In the genomic region with DNA sequence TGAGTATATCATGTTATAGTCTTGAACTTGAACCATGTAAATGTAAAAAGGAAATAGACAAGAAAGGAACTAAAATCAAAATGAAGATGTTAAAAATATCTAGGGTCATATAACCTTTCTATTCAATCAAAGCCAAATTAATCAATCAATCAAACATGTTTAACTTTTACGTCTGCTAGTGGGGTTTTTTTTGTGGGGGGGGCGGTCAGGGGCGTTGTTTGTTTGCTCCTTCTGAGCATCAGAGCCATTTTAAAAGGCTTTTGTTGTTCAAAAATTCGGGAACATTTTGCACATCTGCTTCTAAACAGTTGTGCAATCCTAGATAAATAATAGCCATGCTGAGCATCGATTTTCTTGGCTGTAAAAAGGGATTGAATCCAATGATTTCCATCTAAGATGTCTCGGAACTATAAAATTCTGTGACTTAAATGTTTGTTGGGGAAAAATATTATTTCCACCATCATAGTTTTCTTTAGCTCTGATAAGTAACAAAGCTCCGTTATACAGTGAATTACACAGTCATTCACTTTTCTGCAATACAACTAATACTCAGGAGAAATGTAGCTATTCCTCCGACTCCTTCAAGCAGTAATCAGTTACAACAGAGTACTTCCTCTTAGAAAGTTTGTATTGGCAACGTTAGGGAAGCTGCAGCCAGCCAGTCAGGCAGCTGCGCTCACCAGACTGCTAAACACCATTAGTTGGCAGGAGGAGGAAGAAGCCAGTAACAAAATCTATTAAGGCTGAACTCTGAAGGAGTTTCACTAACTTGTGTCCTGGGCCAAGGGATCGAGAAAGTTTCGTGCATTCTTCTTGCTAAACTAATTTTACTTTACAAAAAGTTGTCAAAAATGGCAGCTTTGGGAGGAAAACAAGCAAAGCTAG, we compare ENCODE assay signal across 8 cellular contexts. TPM values are rescaled to one million over a fixed set of nuclear protein-coding genes. Genes with fewer than 3 reads are reported as not detected.
DNase-seq lines count a peak whose midpoint lies in the region; ATAC-seq and TF ChIP-seq lines count a peak whose summit lies in the region.

No MANE protein-coding gene starts in this region.

- H3K4me1 ChIP-seq in HUES64 (ENCODE audit: insufficient read depth, low read length) (peaks cover 38% of the 10 kb centered on the region), left ventricle myocardium inferior (peaks cover 47% of the 10 kb centered on the region), psoas muscle (peaks cover 13% of the 10 kb centered on the region)

- H3K36me3 Mint-ChIP-seq in activated naive CD8-positive, alpha-beta T cell treated with anti-CD3 and anti-CD28 coated beads for 36 hours, result no peaks in the 10 kb centered on the region

- H3K36me3 ChIP-seq in HUES64 (ENCODE audit: insufficient read depth, low read length), result no peaks in the 10 kb centered on the region
- H3K36me3 ChIP-seq in left ventricle myocardium inferior, result no peaks in the 10 kb centered on the region
- H3K36me3 ChIP-seq in psoas muscle (ENCODE audit: insufficient read depth in 1 of 2, low read depth in 1 of 2), result no peaks in the 10 kb centered on the region

- no peak overlapping the region for H3K27ac ChIP-seq in HUES64 (ENCODE audit: low read depth, low read length)
- peak overlapping the region; percentile 90 for H3K27ac ChIP-seq in left ventricle myocardium inferior (replicated peaks)
- peak overlapping the region; percentile 79 for H3K27ac ChIP-seq in psoas muscle

- H3K27ac Mint-ChIP-seq in activated naive CD8-positive, alpha-beta T cell treated with anti-CD3 and anti-CD28 coated beads for 36 hours, result no peak overlapping the region

- H3K27me3 Mint-ChIP-seq in activated naive CD8-positive, alpha-beta T cell treated with anti-CD3 and anti-CD28 coated beads for 36 hours, result no peaks in the 10 kb centered on the region

- H3K4me1 Mint-ChIP-seq in activated naive CD8-positive, alpha-beta T cell treated with anti-CD3 and anti-CD28 coated beads for 36 hours, result peaks cover 31% of the 10 kb centered on the region

- intact Hi-C loops in left ventricle myocardium inferior (cut with micrococcal nuclease), result no loop called here
- intact Hi-C loops in psoas muscle (cut with DNase I), result no loop called here

- H3K9me3 ChIP-seq in HUES64 (ENCODE audit: insufficient read depth, low read depth, low read length), result no peaks in the 10 kb centered on the region
- no peaks in the 10 kb centered on the region for H3K9me3 ChIP-seq in left ventricle myocardium inferior (replicated peaks)
- H3K9me3 ChIP-seq in psoas muscle, result no peaks in the 10 kb centered on the region

- peak in 3 of 4 donors; percentile 25 to 49 (median 27) for ATAC-seq in psoas muscle
- no peak for ATAC-seq in HG03460 (IDR thresholded peaks at IDR 0.05; ENCODE audit: unreplicated experiment)

- WGBS in HUES64, result 87% methylated on average over 12 of the region's 12 CpGs
- WGBS in psoas muscle, 3 donors, result 5 to 10% (median 7%) methylated on average over 12 of the region's 12 CpGs

- peak overlapping the region; percentile 62; the same call in 1 of the 2 replicates for H3K4me3 ChIP-seq in HUES64 (ENCODE audit: low read length)
- peak overlapping the region; percentile 86 for H3K4me3 ChIP-seq in left ventricle myocardium inferior
- H3K4me3 ChIP-seq in psoas muscle, result peak overlapping the region; percentile 84

- H3K27me3 ChIP-seq in HUES64 (ENCODE audit: insufficient read depth, low read length) (no peaks in the 10 kb centered on the region), left ventricle myocardium inferior (ENCODE audit: low read depth) (no peaks in the 10 kb centered on the region), psoas muscle (ENCODE audit: insufficient read depth in 3 of 3, low read length in 2 of 3) (no peaks in the 10 kb centered on the region)

- DNase-seq in activated naive CD8-positive, alpha-beta T cell treated with anti-CD3 and anti-CD28 coated beads for 36 hours, result no peak
- peak; percentile 64 for DNase-seq in left ventricle myocardium inferior
- peak; percentile 50 to 72 for DNase-seq in psoas muscle
- no peak for DNase-seq in activated gamma-delta T cell treated with Interleukin-2 at 50 U/mL for 16 hours
- DNase-seq in activated naive CD4-positive, alpha-beta T cell (lab: John Stamatoyannopoulos, UW), result no peak
- DNase-seq in DMS114 treated with DMSO at 0.1 percent for 48 hours (lab: John Stamatoyannopoulos, UW; ENCODE audit: unreplicated experiment), result no peak

- TF ChIP-seq CTCF in left ventricle myocardium inferior (IDR thresholded peaks at IDR 0.05; ENCODE audit: borderline replicate concordance) (no peak), psoas muscle (IDR thresholded peaks at IDR 0.05) (no peak)

- no peaks in the 10 kb centered on the region for H3K9me3 Mint-ChIP-seq in activated naive CD8-positive, alpha-beta T cell treated with anti-CD3 and anti-CD28 coated beads for 36 hours

- no peak overlapping the region for H3K9ac ChIP-seq in HUES64 (ENCODE audit: low read depth, low read length)

- peak overlapping the region; percentile 94 for H3K4me3 Mint-ChIP-seq in activated naive CD8-positive, alpha-beta T cell treated with anti-CD3 and anti-CD28 coated beads for 36 hours

RNA-seq across cellular contexts. Expression of gene SPATA6, which starts 2.1 kb away (rescaled TPM):
- 7.7 TPM for polyA plus RNA-seq in HUES64 (2013, experiment 1 of 2)
- 9.7 TPM for polyA plus RNA-seq in HUES64 (2013, experiment 2 of 2)
- 1 to 10 TPM; 1.1 to 3.0 TPM for total RNA-seq in activated naive CD8-positive, alpha-beta T cell treated with anti-CD3 and anti-CD28 coated beads for 36 hours
- 9.3 TPM for total RNA-seq in left ventricle myocardium inferior
- 1 to 10 TPM; 3.0 to 5.3 (median 4.2) TPM for total RNA-seq in psoas muscle
- polyA plus RNA-seq in psoas muscle, result 1 to 10 TPM in 1 of 3 donors, under 1 TPM in 2; 0.63 to 1.2 (median 0.72) TPM

Comparison
In these comparisons a context has a peak if more than half of its experiments do, and no peak if none do; other contexts are left out.
1. DNase-seq: peak in left ventricle myocardium inferior (single experiment) and psoas muscle (2 of 2); none in activated naive CD8-positive, alpha-beta T cell treated with anti-CD3 and anti-CD28 coated beads for 36 hours (single experiment), activated gamma-delta T cell treated with Interleukin-2 at 50 U/mL for 16 hours (single experiment), activated naive CD4-positive, alpha-beta T cell (0 of 4) and DMS114 treated with DMSO at 0.1 percent for 48 hours (single experiment).
2. Peak in every context shown above with its lines, with median percentiles within 50 percentile points of each other: H3K4me3 ChIP-seq.